In genomic region chrX:85052636-85053343, GRCh38 we compare ENCODE assay signal across 9 cellular contexts. TPM values are rescaled to one million over a fixed set of nuclear protein-coding genes. Genes with fewer than 3 reads are reported as not detected.
DNase-seq lines count a peak whose midpoint lies in the region; ATAC-seq and TF ChIP-seq lines count a peak whose summit lies in the region.
"Had no signal": no experiment of that assay in that cellular context is flagged by ENCODE, and none has a peak within 500 bp of the region (broad histone marks: within the 10 kb centered on the region; RNA-seq: fewer than 3 reads in every experiment).

No MANE protein-coding gene starts in this region.

- no peak for TF ChIP-seq POLR2A in lower leg skin (IDR thresholded peaks at IDR 0.05)

- DNase-seq in GM04503 (ENCODE audit: low read depth) (peak; percentile 49), HT-29 (ENCODE audit: low spot score) (peak; percentile 43), cerebellar cortex (ENCODE audit: low spot score) (peak; percentile 18), non-pigmented ciliary epithelial cell (ENCODE audit: low read depth) (peak; percentile 56), lower leg skin (ENCODE audit: low spot score in 2 of 2) (no peak)

- no peak for TF ChIP-seq CTCF in lower leg skin (IDR thresholded peaks at IDR 0.05)

- H3K4me3 ChIP-seq in lower leg skin (ENCODE audit: low read depth, poor library complexity, severe bottlenecking), result no peak overlapping the region
- H3K4me3 ChIP-seq: SJSA1 had no signal

- WGBS in lower leg skin, 2 donors, result 27 to 35% methylated on average over 2 of the region's 2 CpGs

- intact Hi-C loops in lower leg skin (cut with DNase I; ENCODE audit: low total_unique reads), result no loop called here

- ATAC-seq in GM21381 (IDR thresholded peaks at IDR 0.05; ENCODE audit: unreplicated experiment) (no peak), HG02973 (IDR thresholded peaks at IDR 0.05; ENCODE audit: unreplicated experiment) (no peak), HG02840 (IDR thresholded peaks at IDR 0.05; ENCODE audit: low FRiP score, unreplicated experiment) (no peak)

RNA-seq across cellular contexts. Expression of gene APOOL, which starts 49.1 kb away (rescaled TPM):
- total RNA-seq in HT-29 (2014; rRNA removed; shearing (Covaris generic)), result 3.1 and 4.2 TPM in 2 replicates
- total RNA-seq in lower leg skin, result 10 to 100 TPM; 13.0 to 16.9 (median 14.3) TPM

Comparison
In these comparisons a context has a peak if more than half of its experiments do, and no peak if none do; other contexts are left out.
1. DNase-seq: peak in GM04503 (single experiment), HT-29 (single experiment), cerebellar cortex (single experiment) and non-pigmented ciliary epithelial cell (single experiment); none in lower leg skin (0 of 2).